In genomic region chr12:67747869-67748760, GRCh38 we compare ENCODE assay signal across 11 cellular contexts.
DNase-seq lines count a peak whose midpoint lies in the region; ATAC-seq and TF ChIP-seq lines count a peak whose summit lies in the region.
"Had no signal": no experiment of that assay in that cellular context is flagged by ENCODE, and none has a peak within 500 bp of the region (broad histone marks: within the 10 kb centered on the region; RNA-seq: fewer than 3 reads in every experiment).

No MANE protein-coding gene starts in this region.

- no peak for TF ChIP-seq EP300 in stomach (IDR thresholded peaks at IDR 0.05)

- DNase-seq in DMS 273 (lab: John Stamatoyannopoulos, UW; ENCODE audit: unreplicated experiment) (peak; percentile 4), DMS 273 treated with DMSO at 0.1 percent for 48 hours (lab: John Stamatoyannopoulos, UW) (no peak), adrenal gland (peak; percentile 36 to 77 (median 71)), left ventricle myocardium superior (no peak), stomach (peak; percentile 77), HPDE6-E6E7 (ENCODE audit: extremely low spot score) (no peak)
- no peak for DNase-seq in activated naive CD8-positive, alpha-beta T cell treated with anti-CD3 and anti-CD28 coated beads, Interleukin-2, amount 50 U/mL, for 24 hours

- TF ChIP-seq POLR2A in adrenal gland (IDR thresholded peaks at IDR 0.05) (no peak), stomach (IDR thresholded peaks at IDR 0.05) (no peak)

- H3K4me1 Mint-ChIP-seq in activated naive CD8-positive, alpha-beta T cell treated with anti-CD3 and anti-CD28 coated beads, Interleukin-2, amount 50 U/mL, for 24 hours: no peaks in the 10 kb centered on the region
- H3K4me1 Mint-ChIP-seq: central memory CD8-positive, alpha-beta T cell had no signal

- H3K27me3 Mint-ChIP-seq in activated naive CD8-positive, alpha-beta T cell treated with anti-CD3 and anti-CD28 coated beads, Interleukin-2, amount 50 U/mL, for 24 hours: no peaks in the 10 kb centered on the region
- H3K27me3 Mint-ChIP-seq: central memory CD8-positive, alpha-beta T cell had no signal

- no peak overlapping the region for H3K4me3 Mint-ChIP-seq in activated naive CD8-positive, alpha-beta T cell treated with anti-CD3 and anti-CD28 coated beads, Interleukin-2, amount 50 U/mL, for 24 hours
- H3K4me3 Mint-ChIP-seq: central memory CD8-positive, alpha-beta T cell; neural progenitor cell had no signal

- H3K27ac ChIP-seq in adrenal gland (no peak overlapping the region), stomach (peak overlapping the region; percentile 53 to 79 (median 77))
- H3K27ac ChIP-seq: neural progenitor cell, tibial nerve had no signal

- H3K9me3 ChIP-seq in adrenal gland (replicated peaks in 1 of 3) (no peaks in the 10 kb centered on the region), stomach (no peaks in the 10 kb centered on the region)
- H3K9me3 ChIP-seq: tibial nerve had no signal

- no peak overlapping the region for H3K27ac Mint-ChIP-seq in activated naive CD8-positive, alpha-beta T cell treated with anti-CD3 and anti-CD28 coated beads, Interleukin-2, amount 50 U/mL, for 24 hours
- H3K27ac Mint-ChIP-seq: neural progenitor cell had no signal

- H3K36me3 Mint-ChIP-seq in activated naive CD8-positive, alpha-beta T cell treated with anti-CD3 and anti-CD28 coated beads, Interleukin-2, amount 50 U/mL, for 24 hours (ENCODE audit: low read depth): peaks cover 2% of the 10 kb centered on the region
- H3K36me3 Mint-ChIP-seq: neural progenitor cell had no signal

- 79 to 94% (median 81%) methylated on average over 2 of the region's 2 CpGs for WGBS in adrenal gland, 4 donors
- 32 to 56% (median 41%) methylated on average over 2 of the region's 2 CpGs for whole genome bisulfite sequencing in stomach, 5 donors

- intact Hi-C loops in adrenal gland (cut with DNase I): no loop called here
- intact Hi-C loops in left ventricle myocardium superior (cut with micrococcal nuclease): no loop called here
- intact Hi-C loops in stomach (cut with DNase I; ENCODE audit: low total_unique reads): no loop called here

- no peaks in the 10 kb centered on the region for H3K36me3 ChIP-seq in adrenal gland (replicated peaks in 1 of 2)
- no peaks in the 10 kb centered on the region for H3K36me3 ChIP-seq in stomach
- H3K36me3 ChIP-seq: neural progenitor cell, tibial nerve had no signal

- no peaks in the 10 kb centered on the region for H3K27me3 ChIP-seq in adrenal gland
- no peaks in the 10 kb centered on the region for H3K27me3 ChIP-seq in stomach
- H3K27me3 ChIP-seq: neural progenitor cell, tibial nerve had no signal

- no peak overlapping the region for H3K4me3 ChIP-seq in adrenal gland
- H3K4me3 ChIP-seq in stomach: no peak overlapping the region
- H3K4me3 ChIP-seq: neural progenitor cell, tibial nerve had no signal

- peaks cover 4% of the 10 kb centered on the region for H3K9me3 Mint-ChIP-seq in activated naive CD8-positive, alpha-beta T cell treated with anti-CD3 and anti-CD28 coated beads, Interleukin-2, amount 50 U/mL, for 24 hours
- H3K9me3 Mint-ChIP-seq: central memory CD8-positive, alpha-beta T cell; neural progenitor cell had no signal

- ATAC-seq in left ventricle myocardium superior (peak; percentile 54), HG02970 (IDR thresholded peaks at IDR 0.05; ENCODE audit: low FRiP score, unreplicated experiment) (no peak)
- no peak for ATAC-seq in activated naive CD8-positive, alpha-beta T cell treated with anti-CD3 and anti-CD28 coated beads, Interleukin-2, amount 50 U/mL, for 24 hours

- TF ChIP-seq CTCF in adrenal gland (IDR thresholded peaks at IDR 0.05) (no peak), stomach (IDR thresholded peaks at IDR 0.05) (no peak)

- H3K4me1 ChIP-seq in adrenal gland (replicated peaks in 1 of 2) (no peaks in the 10 kb centered on the region), stomach (peaks cover 4 to 30% (median 19%) of the 10 kb centered on the region in 4 donors)
- H3K4me1 ChIP-seq: neural progenitor cell, tibial nerve had no signal

Comparison
In these comparisons a context has a peak if more than half of its experiments do, and no peak if none do; other contexts are left out.
1. DNase-seq: peak in DMS 273 (single experiment), adrenal gland (7 of 7) and stomach (single experiment); none in DMS 273 treated with DMSO at 0.1 percent for 48 hours (single experiment), left ventricle myocardium superior (single experiment), HPDE6-E6E7 (single experiment) and activated naive CD8-positive, alpha-beta T cell treated with anti-CD3 and anti-CD28 coated beads, Interleukin-2, amount 50 U/mL, for 24 hours (single experiment).
2. H3K27ac ChIP-seq: peak in stomach (5 of 5); none in adrenal gland (0 of 5).